In genomic region chr1:156119503-156120209, GRCh38 we compare ENCODE assay signal across 8 cellular contexts. TPM values are rescaled to one million over a fixed set of nuclear protein-coding genes. Genes with fewer than 3 reads are reported as not detected.
DNase-seq lines count a peak whose midpoint lies in the region; ATAC-seq and TF ChIP-seq lines count a peak whose summit lies in the region.

No MANE protein-coding gene starts in this region.

- BruUV-seq in Caco-2 (replicated peaks; lab: Mats Ljungman, UMichigan): no TSS peak

- in situ Hi-C loops in brain microvascular endothelial cell (cut with HindIII; ENCODE audit: low pct_ligation_motif_present, low sequenced_read_pairs): no loop called here

- peaks cover 70% of the 10 kb centered on the region for H3K4me1 ChIP-seq in Caco-2
- H3K4me1 ChIP-seq in NT2/D1 (ENCODE audit: insufficient read depth, insufficient read length): peaks cover 44% of the 10 kb centered on the region

- no peak for TF ChIP-seq CTCF in Caco-2 (IDR thresholded peaks at IDR 0.05; ENCODE audit: insufficient read depth in 1 of 2, low read depth in 1 of 2, low read length in 1 of 2, severe bottlenecking in 1 of 2, unreplicated experiment in 1 of 2)
- no peak for TF ChIP-seq CTCF in brain microvascular endothelial cell (IDR thresholded peaks at IDR 0.05; ENCODE audit: low read depth, low read length, missing control alignments)

- H3K9me3 ChIP-seq in Caco-2 (no peaks in the 10 kb centered on the region), NT2/D1 (ENCODE audit: insufficient read depth, low read length) (no peaks in the 10 kb centered on the region)

- POLR2A ChIA-PET in Caco-2 (lab: Charles Lee): interaction anchor here (0.6 to 0.7 kb wide), 2 partner anchors 9 to 13 kb away, joined by 4 to 5 read pairs; no protein-coding TSS in a partner anchor

- peak overlapping the region; percentile 56 for H3K27ac Mint-ChIP-seq in Caco-2 (ENCODE audit: unreplicated experiment)
- H3K27ac Mint-ChIP-seq in activated naive CD4-positive, alpha-beta T cell treated with anti-CD3 and anti-CD28 coated beads, Interleukin-2, amount 10 ng/mL, durations not matched to agents 7 days and 5 days: no peak overlapping the region

- H3K9ac ChIP-seq in NT2/D1 (ENCODE audit: insufficient read length, low read depth): peak overlapping the region; percentile 42

- DNase-seq in Caco-2: no peak
- no peak for DNase-seq in NT2/D1 (ENCODE audit: low read depth, low spot score)
- DNase-seq in brain microvascular endothelial cell: peak; percentile 78
- DNase-seq in medulla oblongata (ENCODE audit: extremely low spot score): peak; percentile 79
- no peak for DNase-seq in activated naive CD4-positive, alpha-beta T cell treated with anti-CD3 and anti-CD28 coated beads, Interleukin-2, amount 10 ng/mL, durations not matched to agents 7 days and 5 days
- no peak for DNase-seq in NCI-H2081 treated with DMSO at 0.1 percent for 48 hours (lab: John Stamatoyannopoulos, UW)
- DNase-seq in NAMALWA (ENCODE audit: low spot score): no peak

- H3K36me3 ChIP-seq in Caco-2 (ENCODE audit: control insufficient read depth, insufficient read depth, low read length) (peaks cover 4% of the 10 kb centered on the region), NT2/D1 (ENCODE audit: insufficient read depth, insufficient read length, low read length) (peaks cover 59% of the 10 kb centered on the region), brain microvascular endothelial cell (replicated peaks) (peaks cover 15% of the 10 kb centered on the region)

- no peak overlapping the region for H3K4me3 Mint-ChIP-seq in Caco-2 (ENCODE audit: unreplicated experiment)
- H3K4me3 Mint-ChIP-seq in activated naive CD4-positive, alpha-beta T cell treated with anti-CD3 and anti-CD28 coated beads, Interleukin-2, amount 10 ng/mL, durations not matched to agents 7 days and 5 days: no peak overlapping the region

- peaks cover 44% of the 10 kb centered on the region for H3K4me1 Mint-ChIP-seq in Caco-2 (ENCODE audit: low read depth, unreplicated experiment)
- H3K4me1 Mint-ChIP-seq in activated naive CD4-positive, alpha-beta T cell treated with anti-CD3 and anti-CD28 coated beads, Interleukin-2, amount 10 ng/mL, durations not matched to agents 7 days and 5 days: peaks cover 48% of the 10 kb centered on the region

- intact Hi-C loops in Caco-2 (cut with micrococcal nuclease; ENCODE audit: unreplicated experiment): no loop called here

- H3K9me3 Mint-ChIP-seq in Caco-2 (ENCODE audit: unreplicated experiment): no peaks in the 10 kb centered on the region
- no peaks in the 10 kb centered on the region for H3K9me3 Mint-ChIP-seq in activated naive CD4-positive, alpha-beta T cell treated with anti-CD3 and anti-CD28 coated beads, Interleukin-2, amount 10 ng/mL, durations not matched to agents 7 days and 5 days

- H3K27me3 ChIP-seq in Caco-2 (replicated peaks; ENCODE audit: control insufficient read depth, insufficient read depth, low read length) (no peaks in the 10 kb centered on the region), NT2/D1 (ENCODE audit: insufficient read depth, insufficient read length) (no peaks in the 10 kb centered on the region), brain microvascular endothelial cell (replicated peaks) (no peaks in the 10 kb centered on the region)

- no peaks in the 10 kb centered on the region for H3K27me3 Mint-ChIP-seq in Caco-2 (ENCODE audit: insufficient read depth, unreplicated experiment)
- peaks cover 93% of the 10 kb centered on the region for H3K27me3 Mint-ChIP-seq in activated naive CD4-positive, alpha-beta T cell treated with anti-CD3 and anti-CD28 coated beads, Interleukin-2, amount 10 ng/mL, durations not matched to agents 7 days and 5 days

- H3K4me3 ChIP-seq in Caco-2 (ENCODE audit: low read depth, low read length) (no peak overlapping the region), NT2/D1 (ENCODE audit: insufficient read length, low read depth) (no peak overlapping the region), brain microvascular endothelial cell (ENCODE audit: low read depth, low read length) (peak overlapping the region; percentile 26)

- CTCF ChIA-PET in Caco-2 (lab: Charles Lee): interaction anchor here (1.6 to 5.9 kb wide), 2 partner anchors 10 to 24 kb away, joined by 3 to 43 read pairs; no protein-coding TSS in a partner anchor
- CTCF ChIA-PET in activated naive CD4-positive, alpha-beta T cell treated with anti-CD3 and anti-CD28 coated beads, Interleukin-2, amount 10 ng/mL, durations not matched to agents 7 days and 5 days (lab: Charles Lee): interaction anchor here (0.7 to 3.5 kb wide), 9 partner anchors 7 to 123 kb away, joined by 3 to 26 read pairs (median 5); no protein-coding TSS in a partner anchor

- H3K27ac ChIP-seq in brain microvascular endothelial cell: peak overlapping the region; percentile 74

- no peak for ATAC-seq in GM18858 (IDR thresholded peaks at IDR 0.05; ENCODE audit: unreplicated experiment)

- peaks cover 26% of the 10 kb centered on the region for H3K36me3 Mint-ChIP-seq in Caco-2 (ENCODE audit: insufficient read depth, unreplicated experiment)
- H3K36me3 Mint-ChIP-seq in activated naive CD4-positive, alpha-beta T cell treated with anti-CD3 and anti-CD28 coated beads, Interleukin-2, amount 10 ng/mL, durations not matched to agents 7 days and 5 days: peaks cover 1% of the 10 kb centered on the region

RNA-seq across cellular contexts. Expression of gene LMNA, which starts 5.1 kb away (rescaled TPM):
- 112 and 113 TPM in 2 replicates for total RNA-seq in Caco-2 (2022)

RNA-seq across cellular contexts. Expression of gene SEMA4A, which starts 33.7 kb away (rescaled TPM):
- total RNA-seq in Caco-2 (2022): 0.52 and 1.3 TPM in 2 replicates

RNA-seq across cellular contexts. Expression of gene MEX3A, which starts 37.4 kb away (rescaled TPM):
- 8.9 and 12.2 TPM in 2 replicates for total RNA-seq in Caco-2 (2022)

RNA-seq across cellular contexts. Expression of gene RAB25, which starts 58.7 kb away (rescaled TPM):
- 138 and 141 TPM in 2 replicates for total RNA-seq in Caco-2 (2022)

Comparison
In these comparisons a context has a peak if more than half of its experiments do, and no peak if none do; other contexts are left out.
1. DNase-seq: peak in brain microvascular endothelial cell (single experiment) and medulla oblongata (single experiment); none in Caco-2 (0 of 2), NT2/D1 (single experiment), activated naive CD4-positive, alpha-beta T cell treated with anti-CD3 and anti-CD28 coated beads, Interleukin-2, amount 10 ng/mL, durations not matched to agents 7 days and 5 days (single experiment), NCI-H2081 treated with DMSO at 0.1 percent for 48 hours (single experiment) and NAMALWA (single experiment).